In the genomic region with DNA sequence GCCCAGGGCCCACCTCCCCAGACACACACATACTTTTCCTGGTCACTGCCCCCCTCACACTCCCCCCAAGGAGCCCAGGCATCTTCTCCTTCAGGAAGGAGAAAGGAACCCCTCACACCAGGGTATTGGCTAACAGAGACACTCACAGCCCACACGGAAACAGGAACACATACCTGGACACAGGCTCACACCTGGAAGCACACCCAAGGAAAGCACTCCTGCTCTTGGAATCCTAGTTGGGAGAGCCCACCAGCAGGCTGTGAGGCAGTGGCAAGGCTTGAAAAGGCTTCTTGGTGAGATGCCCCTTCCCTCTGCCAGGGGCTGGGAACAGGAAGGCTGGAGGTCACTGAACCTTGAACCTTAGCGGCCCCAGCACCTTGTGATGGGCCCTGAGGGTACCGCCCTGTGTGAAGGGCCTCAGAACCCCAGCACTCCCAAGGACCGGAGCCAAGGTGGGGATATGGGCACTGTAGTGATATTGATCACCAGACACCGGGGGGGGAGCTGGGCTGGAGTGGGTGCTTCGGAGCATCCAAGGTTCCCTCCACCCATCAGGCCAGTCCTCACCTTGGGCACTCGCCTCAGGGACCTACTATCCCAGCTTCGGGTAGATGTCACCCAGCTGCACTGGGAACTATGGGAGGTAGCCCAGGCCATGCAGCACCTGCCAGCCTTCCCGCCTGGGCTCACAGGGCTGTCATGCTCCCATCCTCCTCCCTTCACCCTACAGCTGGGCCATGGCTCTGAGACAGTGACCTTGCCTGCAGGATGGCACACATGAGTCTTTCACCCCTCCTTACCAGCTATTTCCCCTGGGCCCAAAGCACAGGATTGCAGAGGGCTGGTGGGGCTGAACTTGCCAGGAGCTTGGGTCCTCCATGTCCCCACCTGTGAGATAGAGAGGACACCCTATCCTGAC, we compare ENCODE assay signal across 10 cellular contexts. TPM values are rescaled to one million over a fixed set of nuclear protein-coding genes. Genes with fewer than 3 reads are reported as not detected.
DNase-seq lines count a peak whose midpoint lies in the region; ATAC-seq and TF ChIP-seq lines count a peak whose summit lies in the region.
"Had no signal": no experiment of that assay in that cellular context is flagged by ENCODE, and none has a peak within 500 bp of the region (broad histone marks: within the 10 kb centered on the region; RNA-seq: fewer than 3 reads in every experiment).

No MANE protein-coding gene starts in this region.

- peaks cover under 1% of the 10 kb centered on the region for H3K9me3 Mint-ChIP-seq in stimulated activated naive CD8-positive, alpha-beta T cell treated with anti-CD3 and anti-CD28 coated beads, Interleukin-15, Interleukin-2, amounts not matched to agents 100 ng/mL and 50 ng/mL, for 24 hours
- peaks cover 6% of the 10 kb centered on the region for H3K9me3 Mint-ChIP-seq in central memory CD8-positive, alpha-beta T cell
- peaks cover 0 to 12% (median 6%) of the 10 kb centered on the region in 9 donors for H3K9me3 Mint-ChIP-seq in naive thymus-derived CD8-positive, alpha-beta T cell

- ATAC-seq in stimulated activated naive CD8-positive, alpha-beta T cell treated with anti-CD3 and anti-CD28 coated beads, Interleukin-15, Interleukin-2, amounts not matched to agents 100 U/mL and 50 U/mL, for 24 hours, result no peak
- ATAC-seq in central memory CD8-positive, alpha-beta T cell (replicated peaks; ENCODE audit: extremely low read depth, poor library complexity, severe bottlenecking), result no peak
- ATAC-seq in naive thymus-derived CD8-positive, alpha-beta T cell, result no peak
- ATAC-seq in aorta (ENCODE audit: low FRiP score), result no peak

- no peaks in the 10 kb centered on the region for H3K9me3 ChIP-seq in aorta (ENCODE audit: control insufficient read depth, low read length)

- no peak overlapping the region for H3K4me3 ChIP-seq in aorta (ENCODE audit: low read length in 2 of 2)

- H3K36me3 Mint-ChIP-seq in stimulated activated naive CD8-positive, alpha-beta T cell treated with anti-CD3 and anti-CD28 coated beads, Interleukin-15, Interleukin-2, amounts not matched to agents 100 ng/mL and 50 ng/mL, for 24 hours (ENCODE audit: low read depth), result no peaks in the 10 kb centered on the region
- peaks cover 1% of the 10 kb centered on the region for H3K36me3 Mint-ChIP-seq in central memory CD8-positive, alpha-beta T cell (ENCODE audit: insufficient read depth)
- peaks cover 0 to 1% (median 0%) of the 10 kb centered on the region in 3 donors for H3K36me3 Mint-ChIP-seq in naive thymus-derived CD8-positive, alpha-beta T cell

- intact Hi-C loops in aorta (cut with DNase I), result loop anchor here in 1 of 2 donors (5.0 kb wide), 1 partner anchor 140 kb away; no protein-coding TSS in a partner anchor

- H3K4me3 Mint-ChIP-seq in stimulated activated naive CD8-positive, alpha-beta T cell treated with anti-CD3 and anti-CD28 coated beads, Interleukin-15, Interleukin-2, amounts not matched to agents 100 ng/mL and 50 ng/mL, for 24 hours, result peak overlapping the region; percentile 35
- peak overlapping the region; percentile 83 for H3K4me3 Mint-ChIP-seq in central memory CD8-positive, alpha-beta T cell
- peak overlapping the region; percentile 15 to 90 (median 80) for H3K4me3 Mint-ChIP-seq in naive thymus-derived CD8-positive, alpha-beta T cell

- no peak for TF ChIP-seq POLR2A in erythroblast (IDR thresholded peaks at IDR 0.05; ENCODE audit: low read length)

- H3K27ac Mint-ChIP-seq in stimulated activated naive CD8-positive, alpha-beta T cell treated with anti-CD3 and anti-CD28 coated beads, Interleukin-15, Interleukin-2, amounts not matched to agents 100 ng/mL and 50 ng/mL, for 24 hours, result no peak overlapping the region
- H3K27ac Mint-ChIP-seq in central memory CD8-positive, alpha-beta T cell (ENCODE audit: low read depth), result no peak overlapping the region
- H3K27ac Mint-ChIP-seq in naive thymus-derived CD8-positive, alpha-beta T cell, result peak overlapping the region in 8 of 10 donors; percentile 10 to 89 (median 56)

- WGBS in aorta, 2 donors, result 94% methylated on average over 8 to 9 of the region's 9 CpGs

- H3K36me3 ChIP-seq in aorta (ENCODE audit: control insufficient read depth in 1 of 2, insufficient read depth in 2 of 2, low read length in 1 of 2), result no peaks in the 10 kb centered on the region

- no peaks in the 10 kb centered on the region for H3K27me3 ChIP-seq in aorta (ENCODE audit: control insufficient read depth in 1 of 2, insufficient read depth in 2 of 2, low read length in 1 of 2)

- no peak overlapping the region for H3K27ac ChIP-seq in aorta (ENCODE audit: low read depth in 1 of 2, low read length in 2 of 2)
- H3K27ac ChIP-seq in caudate nucleus (ENCODE audit: low read depth, low read length), result no peak overlapping the region

- POLR2A ChIA-PET in naive thymus-derived CD8-positive, alpha-beta T cell (lab: Charles Lee), result interaction anchor here (1.1 to 1.9 kb wide), 3 partner anchors 133 to 534 kb away, joined by 3 to 7 read pairs (median 4); partner anchors contain the start of gene NBEAL2

- no peak for DNase-seq in stimulated activated naive CD8-positive, alpha-beta T cell treated with anti-CD3 and anti-CD28 coated beads, Interleukin-15, Interleukin-2, amounts not matched to agents 100 U/mL and 50 U/mL, for 24 hours
- DNase-seq in central memory CD8-positive, alpha-beta T cell (ENCODE audit: low spot score in 2 of 2), result no peak
- no peak for DNase-seq in naive thymus-derived CD8-positive, alpha-beta T cell
- DNase-seq in aorta (peak; percentile 53 to 68), caudate nucleus (lab: John Stamatoyannopoulos, UW) (no peak), erythroblast (lab: John Stamatoyannopoulos, UW) (no peak), HUDEP-2 (lab: John Stamatoyannopoulos, UW; ENCODE audit: unreplicated experiment in 76 of 76) (no peak)
- DNase-seq: NCI-H524 treated with DMSO at 0.1 percent for 48 hours had no signal

- H3K4me1 Mint-ChIP-seq in stimulated activated naive CD8-positive, alpha-beta T cell treated with anti-CD3 and anti-CD28 coated beads, Interleukin-15, Interleukin-2, amounts not matched to agents 100 ng/mL and 50 ng/mL, for 24 hours (ENCODE audit: low read depth), result peaks cover 7% of the 10 kb centered on the region
- peaks cover 7% of the 10 kb centered on the region for H3K4me1 Mint-ChIP-seq in central memory CD8-positive, alpha-beta T cell
- H3K4me1 Mint-ChIP-seq in naive thymus-derived CD8-positive, alpha-beta T cell, result peaks cover 5 to 17% (median 11%) of the 10 kb centered on the region in 4 donors

- H3K27me3 Mint-ChIP-seq in stimulated activated naive CD8-positive, alpha-beta T cell treated with anti-CD3 and anti-CD28 coated beads, Interleukin-15, Interleukin-2, amounts not matched to agents 100 ng/mL and 50 ng/mL, for 24 hours, result no peaks in the 10 kb centered on the region
- H3K27me3 Mint-ChIP-seq in central memory CD8-positive, alpha-beta T cell, result no peaks in the 10 kb centered on the region
- no peaks in the 10 kb centered on the region for H3K27me3 Mint-ChIP-seq in naive thymus-derived CD8-positive, alpha-beta T cell

- no peaks in the 10 kb centered on the region for H3K4me1 ChIP-seq in aorta (ENCODE audit: control insufficient read depth in 1 of 2, insufficient read depth in 2 of 2, low read length in 2 of 2)

RNA-seq across cellular contexts. Expression of gene MYL3, which starts 16.4 kb away (rescaled TPM):
- not detected for total RNA-seq in naive thymus-derived CD8-positive, alpha-beta T cell
- not detected for polyA plus RNA-seq in naive thymus-derived CD8-positive, alpha-beta T cell
- total RNA-seq in aorta, result 1 to 10 TPM; 1.8 to 3.0 TPM
- 10 to 100 TPM in 1 of 2 donors, 1 to 10 TPM in 1; 2.6 to 14.3 TPM for polyA plus RNA-seq in aorta
- total RNA-seq: frontal cortex had no signal

RNA-seq across cellular contexts. Expression of gene PTH1R, which starts 30.6 kb away (rescaled TPM):
- not detected for total RNA-seq in naive thymus-derived CD8-positive, alpha-beta T cell
- polyA plus RNA-seq in naive thymus-derived CD8-positive, alpha-beta T cell, result not detected
- 1 to 10 TPM; 6.6 to 6.7 TPM for total RNA-seq in aorta
- 10 to 100 TPM in 1 of 2 donors, 1 to 10 TPM in 1; 8.4 to 38.6 TPM for polyA plus RNA-seq in aorta

Comparison
In these comparisons a context has a peak if more than half of its experiments do, and no peak if none do; other contexts are left out.
1. H3K27ac Mint-ChIP-seq: peak in naive thymus-derived CD8-positive, alpha-beta T cell (8 of 10); none in stimulated activated naive CD8-positive, alpha-beta T cell treated with anti-CD3 and anti-CD28 coated beads, Interleukin-15, Interleukin-2, amounts not matched to agents 100 ng/mL and 50 ng/mL, for 24 hours (single experiment) and central memory CD8-positive, alpha-beta T cell (single experiment).
2. DNase-seq: peak in aorta (2 of 2); none in stimulated activated naive CD8-positive, alpha-beta T cell treated with anti-CD3 and anti-CD28 coated beads, Interleukin-15, Interleukin-2, amounts not matched to agents 100 U/mL and 50 U/mL, for 24 hours (single experiment), central memory CD8-positive, alpha-beta T cell (0 of 2), naive thymus-derived CD8-positive, alpha-beta T cell (0 of 10), caudate nucleus (0 of 61), erythroblast (0 of 2) and HUDEP-2 (0 of 76).
3. RNA of gene PTH1R, which starts 30.6 kb away (total RNA-seq): 6.6 to 6.7 TPM in aorta; not detected in naive thymus-derived CD8-positive, alpha-beta T cell; every median in the first group is over 4 times any median in the second.
4. Peak in every context shown above with its lines, with median percentiles within 50 percentile points of each other: H3K4me3 Mint-ChIP-seq.